ENCODE assay signal across 9 cellular contexts in the genomic region with DNA sequence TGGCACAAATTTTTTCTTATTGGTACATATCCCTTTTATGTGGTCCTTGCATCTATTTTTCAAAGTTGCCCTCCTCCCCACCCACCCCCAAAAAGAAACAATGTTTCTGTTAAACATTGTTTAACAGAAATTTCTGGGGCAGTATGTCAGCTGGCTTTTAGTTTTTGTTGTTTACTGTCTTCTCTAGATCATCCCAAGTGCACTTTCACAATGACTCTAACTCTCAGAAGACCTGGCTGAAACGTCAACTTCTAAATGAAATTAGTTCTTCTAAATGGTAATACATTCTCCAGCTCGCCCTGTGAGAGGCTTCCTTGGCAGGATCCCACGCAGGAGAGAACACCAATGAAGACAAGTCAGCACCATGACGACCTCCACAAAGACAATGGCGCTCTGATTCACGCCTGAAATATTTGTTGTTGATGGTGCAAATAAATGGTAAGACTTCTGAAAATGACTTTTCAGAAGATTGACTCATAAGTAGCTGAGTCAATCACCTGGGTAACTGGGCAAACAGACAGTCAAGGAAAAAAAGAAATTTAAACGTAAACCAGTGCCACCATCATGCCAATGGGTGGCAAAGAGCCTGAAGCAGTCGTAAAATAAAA.
A peak's percentile ranks its signal among the peaks of the same experiment; 100 is the strongest.
DNase-seq lines count a peak whose midpoint lies in the region; ATAC-seq and TF ChIP-seq lines count a peak whose summit lies in the region.
"Had no signal": no experiment of that assay in that cellular context is flagged by ENCODE, and none has a peak within 500 bp of the region (broad histone marks: within the 10 kb centered on the region; RNA-seq: fewer than 3 reads in every experiment).

No MANE protein-coding gene starts in this region.

- H3K9me3 ChIP-seq in mammary epithelial cell (replicated peaks; ENCODE audit: insufficient read depth, low read length): no peaks in the 10 kb centered on the region
- H3K9me3 ChIP-seq in gastroesophageal sphincter: no peaks in the 10 kb centered on the region

- peak overlapping the region; percentile 73 for H3K4me2 ChIP-seq in mammary epithelial cell (ENCODE audit: insufficient read depth, low read depth, low read length)

- WGBS in mammary epithelial cell (ENCODE audit: low coverage, missing lambda C conversion rate): 1% methylated on average over 7 of the region's 8 CpGs
- 49 to 64% methylated on average over 8 of the region's 8 CpGs for WGBS in gastroesophageal sphincter (ENCODE audit: low coverage in 1 of 2), 2 donors

- peak overlapping the region; percentile 88 for H2AFZ ChIP-seq in mammary epithelial cell (ENCODE audit: low read depth, low read length)

- no peaks in the 10 kb centered on the region for H4K20me1 ChIP-seq in mammary epithelial cell (ENCODE audit: insufficient read depth, low read length)

- H3K4me3 ChIP-seq in mammary epithelial cell (replicated peaks in 1 of 3; ENCODE audit: insufficient read depth in 1 of 3, low read depth in 2 of 3, low read length in 3 of 3): peak overlapping the region in 2 of 3 experiments; percentile 11 to 21
- no peak overlapping the region for H3K4me3 ChIP-seq in gastroesophageal sphincter

- BruUV-seq in mammary epithelial cell (replicated peaks; lab: Mats Ljungman, UMichigan): TSS peak; percentile 96

- TF ChIP-seq CTCF in mammary epithelial cell (conservative IDR thresholded peaks at IDR 0.05 in 1 of 2, IDR thresholded peaks at IDR 0.05 in 1 of 2; ENCODE audit: extremely low read depth in 1 of 2, insufficient read depth in 1 of 2, low read depth in 1 of 2, low read length in 2 of 2) (no peak), gastroesophageal sphincter (IDR thresholded peaks at IDR 0.05) (no peak)

- dilution Hi-C loops in mammary epithelial cell (cut with HindIII; ENCODE audit: low sequenced_read_pairs): no loop called here

- H3K27ac ChIP-seq in mammary epithelial cell (ENCODE audit: insufficient read depth, low read depth, low read length) (peak overlapping the region; percentile 97), gastroesophageal sphincter (no peak overlapping the region)

- H3K4me1 ChIP-seq in mammary epithelial cell (ENCODE audit: insufficient read depth, low read length) (peaks cover 23% of the 10 kb centered on the region), gastroesophageal sphincter (no peaks in the 10 kb centered on the region)

- CTCF ChIA-PET in mammary epithelial cell (lab: Charles Lee; ENCODE audit: low non-redundant PET): no interaction called here

- intact Hi-C loops in mammary epithelial cell (cut with micrococcal nuclease): loop anchor here (5.0 kb wide), 1 partner anchor 296 kb away; the partner anchor contains the start of gene FZD1

- peak overlapping the region; percentile 74 for H3K9ac ChIP-seq in mammary epithelial cell (ENCODE audit: insufficient read depth, low read length)

- no peak for TF ChIP-seq POLR2A in gastroesophageal sphincter (IDR thresholded peaks at IDR 0.05)

- ATAC-seq in GM19455 (IDR thresholded peaks at IDR 0.05; ENCODE audit: unreplicated experiment) (peak; percentile 83), HG03280 (IDR thresholded peaks at IDR 0.05; ENCODE audit: unreplicated experiment) (peak; percentile 78), gastroesophageal sphincter (no peak)
- ATAC-seq: CD8-positive, alpha-beta T cell had no signal

- H3K79me2 ChIP-seq in mammary epithelial cell (ENCODE audit: insufficient read depth, low read length): no peaks in the 10 kb centered on the region

- H3K27me3 ChIP-seq in mammary epithelial cell (ENCODE audit: insufficient read depth, low read length): no peaks in the 10 kb centered on the region
- H3K27me3 ChIP-seq in gastroesophageal sphincter: no peaks in the 10 kb centered on the region

- in situ Hi-C loops in ACHN (cut with HindIII; ENCODE audit: low pct_ligation_motif_present, low pct_unique_long_range_greater_than_20kb, low sequenced_read_pairs): no loop called here
- in situ Hi-C loops in mammary epithelial cell (cut with MboI; ENCODE audit: low sequenced_read_pairs in 2 of 2): no loop called here

- no peaks in the 10 kb centered on the region for H3K36me3 ChIP-seq in mammary epithelial cell (ENCODE audit: insufficient read depth, low read length)
- H3K36me3 ChIP-seq in gastroesophageal sphincter: no peaks in the 10 kb centered on the region

- TF ChIP-seq EP300 in gastroesophageal sphincter (IDR thresholded peaks at IDR 0.05): no peak

- peak; percentile 99 for DNase-seq in ACHN
- peak; percentile 98 for DNase-seq in mammary epithelial cell
- DNase-seq in cerebellar cortex (ENCODE audit: low spot score): no peak
- no peak for DNase-seq in activated effector memory CD4-positive, alpha-beta T cell treated with Interleukin-2 at 50 U/mL for 16 hours
- no peak for DNase-seq in cerebellar nuclear complex (lab: John Stamatoyannopoulos, UW)
- DNase-seq: CD8-positive, alpha-beta T cell had no signal

Comparison
In these comparisons a context has a peak if more than half of its experiments do, and no peak if none do; other contexts are left out.
1. DNase-seq: peak in ACHN (single experiment) and mammary epithelial cell (single experiment); none in cerebellar cortex (single experiment), activated effector memory CD4-positive, alpha-beta T cell treated with Interleukin-2 at 50 U/mL for 16 hours (single experiment) and cerebellar nuclear complex (0 of 2).
2. H3K4me3 ChIP-seq: peak in mammary epithelial cell (2 of 3); none in gastroesophageal sphincter (0 of 2).